23 cellular contexts compared by ENCODE assay signal in genomic region chr2:234313498-234313897, GRCh38.
DNase-seq lines count a peak whose midpoint lies in the region; ATAC-seq lines count a peak whose summit lies in the region.
"Had no signal": no experiment of that assay in that cellular context is flagged by ENCODE, and none has a peak within 500 bp of the region (broad histone marks: within the 10 kb centered on the region; RNA-seq: fewer than 3 reads in every experiment).

No MANE protein-coding gene starts in this region.

- H3K36me3 Mint-ChIP-seq in activated CD4-positive, alpha-beta T cell treated with anti-CD3 and anti-CD28 coated beads, Interleukin-2, amount 10 ng/mL, durations not matched to agents 24 days and 14 days (ENCODE audit: low read depth): peaks cover 12% of the 10 kb centered on the region
- H3K36me3 Mint-ChIP-seq in CD4-positive, alpha-beta memory T cell: no peaks in the 10 kb centered on the region
- peaks cover 10% of the 10 kb centered on the region for H3K36me3 Mint-ChIP-seq in T-helper 2 cell treated with Interferon-gamma antibody and Interleukin-4, amounts not matched to agents 5 μg/mL and 100 μg/mL, for 36 hours (ENCODE audit: low read depth)
- peaks cover 0 to 20% (median 0%) of the 10 kb centered on the region in 3 donors for H3K36me3 Mint-ChIP-seq in immature natural killer cell
- H3K36me3 Mint-ChIP-seq: mesothelial cell of epicardium had no signal

- no peak for ATAC-seq in GM21447 (IDR thresholded peaks at IDR 0.05; ENCODE audit: unreplicated experiment)
- ATAC-seq: naive thymus-derived CD4-positive, alpha-beta T cell had no signal

- peaks cover 18% of the 10 kb centered on the region for H3K4me1 ChIP-seq in CD4-positive, alpha-beta memory T cell (ENCODE audit: insufficient read depth, low read length)
- H3K4me1 ChIP-seq: left ventricle myocardium inferior, SJCRH30, tibial nerve had no signal

- H3K4me1 Mint-ChIP-seq in activated CD4-positive, alpha-beta T cell treated with anti-CD3 and anti-CD28 coated beads, Interleukin-2, amount 10 ng/mL, durations not matched to agents 24 days and 14 days: peaks cover 39% of the 10 kb centered on the region
- peaks cover 26 to 38% (median 31%) of the 10 kb centered on the region in 4 donors for H3K4me1 Mint-ChIP-seq in CD4-positive, alpha-beta memory T cell
- peaks cover 36% of the 10 kb centered on the region for H3K4me1 Mint-ChIP-seq in T-helper 2 cell treated with Interferon-gamma antibody and Interleukin-4, amounts not matched to agents 5 μg/mL and 100 μg/mL, for 36 hours (ENCODE audit: low read depth)
- peaks cover 24 to 25% of the 10 kb centered on the region in 2 donors for H3K4me1 Mint-ChIP-seq in immature natural killer cell

- no peak overlapping the region for H3K27ac ChIP-seq in CD4-positive, alpha-beta memory T cell (ENCODE audit: low read depth, low read length)
- H3K27ac ChIP-seq: left ventricle myocardium inferior, SJCRH30, skin epidermis, tibial nerve had no signal

- POLR2A ChIA-PET in CD4-positive, alpha-beta memory T cell (lab: Charles Lee; ENCODE audit: partially characterized antibody): interaction anchor here (1.0 to 1.2 kb wide), 2 partner anchors 21 to 131 kb away, joined by 3 to 4 read pairs; no protein-coding TSS in a partner anchor

- H3K27ac Mint-ChIP-seq in activated CD4-positive, alpha-beta T cell treated with anti-CD3 and anti-CD28 coated beads, Interleukin-2, amount 10 ng/mL, durations not matched to agents 24 days and 14 days: peak overlapping the region; percentile 71
- peak overlapping the region in 4 of 7 donors; percentile 15 to 84 (median 49) for H3K27ac Mint-ChIP-seq in CD4-positive, alpha-beta memory T cell
- no peak overlapping the region for H3K27ac Mint-ChIP-seq in T-helper 2 cell treated with Interferon-gamma antibody and Interleukin-4, amounts not matched to agents 5 μg/mL and 100 μg/mL, for 36 hours
- H3K27ac Mint-ChIP-seq in immature natural killer cell: peak overlapping the region; percentile 80 to 92 (median 83)
- H3K27ac Mint-ChIP-seq: mesothelial cell of epicardium had no signal

- intact Hi-C loops in activated CD4-positive, alpha-beta T cell treated with anti-CD3 and anti-CD28 coated beads, Interleukin-2, amount 10 ng/mL, durations not matched to agents 24 days and 14 days (cut with micrococcal nuclease): no loop called here
- intact Hi-C loops in CD4-positive, alpha-beta memory T cell (cut with micrococcal nuclease): no loop called here

- no peak overlapping the region for H3K4me3 ChIP-seq in CD4-positive, alpha-beta memory T cell (ENCODE audit: low read length in 2 of 2)
- H3K4me3 ChIP-seq: left ventricle myocardium inferior, Peyer's patch, SJCRH30, skin epidermis, tibial nerve had no signal

- no peaks in the 10 kb centered on the region for H3K27me3 ChIP-seq in CD4-positive, alpha-beta memory T cell (ENCODE audit: insufficient read depth, low read length)
- H3K27me3 ChIP-seq: Peyer's patch, SJCRH30, tibial nerve had no signal

- H3K9me3 ChIP-seq in CD4-positive, alpha-beta memory T cell (ENCODE audit: control insufficient read depth in 1 of 2, low read length in 2 of 2): no peaks in the 10 kb centered on the region
- H3K9me3 ChIP-seq: left ventricle myocardium inferior, Peyer's patch, SJCRH30, tibial nerve had no signal

- DNase-seq in activated CD4-positive, alpha-beta T cell treated with anti-CD3 and anti-CD28 coated beads, Interleukin-2, amount 10 ng/mL, durations not matched to agents 24 days and 14 days: peak; percentile 68
- DNase-seq in activated CD4-positive, alpha-beta T cell treated with anti-CD3 and anti-CD28 coated beads for 4 hours: no peak
- DNase-seq in CD4-positive, alpha-beta memory T cell: no peak
- DNase-seq in T-helper 2 cell treated with Interferon-gamma antibody and Interleukin-4, amounts not matched to agents 5 μg/mL and 100 μg/mL, for 36 hours (ENCODE audit: low spot score): no peak
- DNase-seq in immature natural killer cell: peak; percentile 22 to 38 (median 27)
- DNase-seq in NCI-H2081 (lab: John Stamatoyannopoulos, UW): no peak
- no peak for DNase-seq in mesenteric fat pad (ENCODE audit: low spot score)
- DNase-seq: activated CD4-positive, CD25-positive, alpha-beta regulatory T cell treated with anti-CD3 and anti-CD28 coated beads, Interleukin-2, amount 50 U/mL, for 72 hours; activated effector memory CD4-positive, alpha-beta T cell treated with Interleukin-2 at 50 U/mL for 16 hours; AML-193; cerebellar nuclear complex; DMS153; left ventricle myocardium inferior; naive thymus-derived CD4-positive, alpha-beta T cell; NCI-H1092; NCI-H187; NCI-H524 treated with DMSO at 0.1 percent for 48 hours; Peyer's patch; SJCRH30 had no signal

- H3K27me3 Mint-ChIP-seq in activated CD4-positive, alpha-beta T cell treated with anti-CD3 and anti-CD28 coated beads, Interleukin-2, amount 10 ng/mL, durations not matched to agents 24 days and 14 days: no peaks in the 10 kb centered on the region
- H3K27me3 Mint-ChIP-seq in CD4-positive, alpha-beta memory T cell: no peaks in the 10 kb centered on the region
- H3K27me3 Mint-ChIP-seq in T-helper 2 cell treated with Interferon-gamma antibody and Interleukin-4, amounts not matched to agents 5 μg/mL and 100 μg/mL, for 36 hours (ENCODE audit: low read depth): no peaks in the 10 kb centered on the region
- peaks cover 0 to 2% (median 0%) of the 10 kb centered on the region in 3 donors for H3K27me3 Mint-ChIP-seq in immature natural killer cell (ENCODE audit: low read depth in 3 of 3)
- H3K27me3 Mint-ChIP-seq: naive thymus-derived CD4-positive, alpha-beta T cell had no signal

- CTCF ChIA-PET in CD4-positive, alpha-beta memory T cell (lab: Charles Lee; ENCODE audit: partially characterized antibody): no interaction called here

- H3K36me3 ChIP-seq in CD4-positive, alpha-beta memory T cell (ENCODE audit: insufficient read depth, low read length): no peaks in the 10 kb centered on the region
- H3K36me3 ChIP-seq: left ventricle myocardium inferior, Peyer's patch, SJCRH30, tibial nerve had no signal

- peaks cover 7% of the 10 kb centered on the region for H3K9me3 Mint-ChIP-seq in activated CD4-positive, alpha-beta T cell treated with anti-CD3 and anti-CD28 coated beads, Interleukin-2, amount 10 ng/mL, durations not matched to agents 24 days and 14 days
- H3K9me3 Mint-ChIP-seq in CD4-positive, alpha-beta memory T cell: peaks cover 0 to 2% (median 0%) of the 10 kb centered on the region in 8 donors
- peaks cover 4% of the 10 kb centered on the region for H3K9me3 Mint-ChIP-seq in T-helper 2 cell treated with Interferon-gamma antibody and Interleukin-4, amounts not matched to agents 5 μg/mL and 100 μg/mL, for 36 hours
- no peaks in the 10 kb centered on the region for H3K9me3 Mint-ChIP-seq in immature natural killer cell
- H3K9me3 Mint-ChIP-seq: mesothelial cell of epicardium had no signal

- no peak overlapping the region for H3K4me3 Mint-ChIP-seq in activated CD4-positive, alpha-beta T cell treated with anti-CD3 and anti-CD28 coated beads, Interleukin-2, amount 10 ng/mL, durations not matched to agents 24 days and 14 days
- peak overlapping the region in 4 of 8 donors; percentile 23 to 47 (median 39) for H3K4me3 Mint-ChIP-seq in CD4-positive, alpha-beta memory T cell
- peak overlapping the region; percentile 0 for H3K4me3 Mint-ChIP-seq in T-helper 2 cell treated with Interferon-gamma antibody and Interleukin-4, amounts not matched to agents 5 μg/mL and 100 μg/mL, for 36 hours
- H3K4me3 Mint-ChIP-seq in immature natural killer cell: peak overlapping the region in 4 of 5 donors; percentile 7 to 64 (median 23)
- H3K4me3 Mint-ChIP-seq: mesothelial cell of epicardium; naive thymus-derived CD4-positive, alpha-beta T cell had no signal

Comparison
In these comparisons a context has a peak if more than half of its experiments do, and no peak if none do; other contexts are left out.
1. DNase-seq: peak in activated CD4-positive, alpha-beta T cell treated with anti-CD3 and anti-CD28 coated beads, Interleukin-2, amount 10 ng/mL, durations not matched to agents 24 days and 14 days (single experiment) and immature natural killer cell (3 of 3); none in activated CD4-positive, alpha-beta T cell treated with anti-CD3 and anti-CD28 coated beads for 4 hours (0 of 2), CD4-positive, alpha-beta memory T cell (0 of 5), T-helper 2 cell treated with Interferon-gamma antibody and Interleukin-4, amounts not matched to agents 5 μg/mL and 100 μg/mL, for 36 hours (single experiment), NCI-H2081 (0 of 2) and mesenteric fat pad (single experiment).